Comparison of ENCODE assay signal across 8 cellular contexts in the genomic region with DNA sequence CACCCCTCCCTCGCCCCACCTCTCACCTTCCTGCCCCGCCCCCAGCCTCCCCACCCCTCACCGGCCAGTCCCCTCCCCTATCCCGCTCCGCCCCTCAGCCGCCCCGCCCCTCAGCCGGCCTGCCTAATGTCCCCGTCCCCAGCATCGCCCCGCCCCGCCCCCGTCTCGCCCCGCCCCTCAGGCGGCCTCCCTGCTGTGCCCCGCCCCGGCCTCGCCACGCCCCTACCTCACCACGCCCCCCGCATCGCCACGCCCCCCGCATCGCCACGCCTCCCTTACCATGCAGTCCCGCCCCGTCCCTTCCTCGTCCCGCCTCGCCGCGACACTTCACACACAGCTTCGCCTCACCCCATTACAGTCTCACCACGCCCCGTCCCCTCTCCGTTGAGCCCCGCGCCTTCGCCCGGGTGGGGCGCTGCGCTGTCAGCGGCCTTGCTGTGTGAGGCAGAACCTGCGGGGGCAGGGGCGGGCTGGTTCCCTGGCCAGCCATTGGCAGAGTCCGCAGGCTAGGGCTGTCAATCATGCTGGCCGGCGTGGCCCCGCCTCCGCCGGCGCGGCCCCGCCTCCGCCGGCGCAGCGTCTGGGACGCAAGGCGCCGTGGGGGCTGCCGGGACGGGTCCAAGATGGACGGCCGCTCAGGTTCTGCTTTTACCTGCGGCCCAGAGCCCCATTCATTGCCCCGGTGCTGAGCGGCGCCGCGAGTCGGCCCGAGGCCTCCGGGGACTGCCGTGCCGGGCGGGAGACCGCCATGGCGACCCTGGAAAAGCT.
DNase-seq lines count a peak whose midpoint lies in the region; ATAC-seq and TF ChIP-seq lines count a peak whose summit lies in the region.

A gene (plus strand): TSS at position 604 of the 768 bp plus-strand sequence. CDS start 145 bp downstream, at position 749.
A gene (minus strand): TSS at position 461 of the 768 bp plus-strand sequence.

- H3K9me3 ChIP-seq in effector memory CD4-positive, alpha-beta T cell (ENCODE audit: control insufficient read depth, low read length): no peaks in the 10 kb centered on the region

- DNase-seq in COLO668 (lab: John Stamatoyannopoulos, UW; ENCODE audit: unreplicated experiment) (peak; percentile 91), GM20000 (ENCODE audit: low spot score) (peak; percentile 99), HS-27A (ENCODE audit: low read depth) (peak; percentile 76), NK-92 (lab: John Stamatoyannopoulos, UW; ENCODE audit: unreplicated experiment) (peak; percentile 82), memory B cell (ENCODE audit: low spot score in 2 of 2) (peak; percentile 96 to 99)
- DNase-seq in activated CD8-positive, alpha-beta memory T cell treated with anti-CD3 and anti-CD28 coated beads for 24 hours: peak; percentile 98
- peak; percentile 94 to 99 (median 96) for DNase-seq in effector memory CD4-positive, alpha-beta T cell
- DNase-seq in stimulated activated CD4-positive, alpha-beta T cell treated with anti-CD3 and anti-CD28 coated beads, TNF-alpha, amount 100 ng/mL, for 48 hours (ENCODE audit: low read depth in 3 of 3): peak; percentile 95 to 100 (median 98)

- no peaks in the 10 kb centered on the region for H3K27me3 ChIP-seq in effector memory CD4-positive, alpha-beta T cell (replicated peaks; ENCODE audit: control insufficient read depth, insufficient read depth, low read length, poor library complexity, severe bottlenecking)

- H3K4me3 Mint-ChIP-seq in memory B cell: peak within 1 kb of the TSS; percentile 98

- H3K4me1 ChIP-seq in effector memory CD4-positive, alpha-beta T cell (ENCODE audit: control insufficient read depth, insufficient read depth, low read length, poor library complexity, severe bottlenecking): peaks cover 6% of the 10 kb centered on the region

- no peak for TF ChIP-seq CTCF in GM20000 (IDR thresholded peaks at IDR 0.05; ENCODE audit: extremely low read depth, missing control alignments)

- no peaks in the 10 kb centered on the region for H3K27me3 Mint-ChIP-seq in memory B cell

- H3K27ac ChIP-seq in effector memory CD4-positive, alpha-beta T cell (ENCODE audit: insufficient read depth, low read length, poor library complexity, severe bottlenecking): peak within 1 kb of the TSS; percentile 84

- no peaks in the 10 kb centered on the region for H3K9me3 Mint-ChIP-seq in memory B cell

- peak; percentile 81 for ATAC-seq in memory B cell (ENCODE audit: low read depth)

- H3K4me3 ChIP-seq in effector memory CD4-positive, alpha-beta T cell (ENCODE audit: insufficient read depth, low read depth, low read length, poor library complexity, severe bottlenecking): peak within 1 kb of the TSS; percentile 89

- H3K36me3 Mint-ChIP-seq in memory B cell: peaks cover 2% of the 10 kb centered on the region

- H3K36me3 ChIP-seq in effector memory CD4-positive, alpha-beta T cell (ENCODE audit: control insufficient read depth, insufficient read depth, low read length): no peaks in the 10 kb centered on the region

- peak within 1 kb of the TSS; percentile 92 for H3K27ac Mint-ChIP-seq in memory B cell

- H3K4me1 Mint-ChIP-seq in memory B cell: peaks cover 26% of the 10 kb centered on the region

Comparison
In these comparisons a context has a peak if more than half of its experiments do, and no peak if none do; other contexts are left out.
1. Peak in every context shown above with its lines: DNase-seq, ATAC-seq, H3K4me3 ChIP-seq and H3K27ac ChIP-seq.